ENCODE assay signal across 7 cellular contexts in genomic region chr3:128794788-128795649, GRCh38.
A peak's percentile ranks its signal among the peaks of the same experiment; 100 is the strongest.
DNase-seq lines count a peak whose midpoint lies in the region; ATAC-seq, FAIRE-seq and TF ChIP-seq lines count a peak whose summit lies in the region.

No MANE protein-coding gene starts in this region.

- peaks cover 34% of the 10 kb centered on the region for H3K79me2 ChIP-seq in GM12878 (ENCODE audit: control insufficient read depth, insufficient read depth, low read length)

- H3K9me3 ChIP-seq in GM12878 (replicated peaks; ENCODE audit: control insufficient read depth, insufficient read depth, low read length), result no peaks in the 10 kb centered on the region

- no peaks in the 10 kb centered on the region for H3K27me3 ChIP-seq in GM12878 (replicated peaks in 1 of 2; ENCODE audit: control insufficient read depth in 2 of 2, insufficient read depth in 2 of 2, low read length in 1 of 2)

- 50% methylated on average over 7 of the region's 7 CpGs for WGBS in GM12878 (ENCODE audit: insufficient coverage, insufficient replicate concordance, low lambda C conversion rate, missing lambda C conversion rate)

- RAD21 ChIA-PET in GM12878 (lab: Charles Lee; ENCODE audit: unreplicated experiment), result interaction anchor here (0.6 to 9.4 kb wide), 12 partner anchors 9 to 178 kb away, joined by 3 to 112 read pairs (median 6); partner anchors contain the start of genes RAB7A and RPN1

- ATAC-seq in HG02610 (IDR thresholded peaks at IDR 0.05; ENCODE audit: unreplicated experiment) (peak; percentile 67), GM12878 (peak; percentile 98)

- peak; percentile 80 for TF ChIP-seq RAD21 in GM12878 (IDR thresholded peaks at IDR 0.05; ENCODE audit: insufficient read depth, low read depth, low read length)

- H3K27ac ChIP-seq in GM12878 (ENCODE audit: control insufficient read depth, insufficient read depth), result no peak overlapping the region

- FAIRE-seq in GM12878 (lab: Jason Lieb, UNC), result peak; percentile 52

- no peak overlapping the region for H3K9ac ChIP-seq in GM12878 (ENCODE audit: control insufficient read depth, insufficient read depth, low read length)

- no peaks in the 10 kb centered on the region for H3K9me3 Mint-ChIP-seq in T-helper 2 cell treated with Interferon-gamma antibody and Interleukin-4, amounts not matched to agents 5 μg/mL and 100 μg/mL, for 36 hours

- no peak for TF ChIP-seq POLR2A in GM12878 (IDR thresholded peaks at IDR 0.05; ENCODE audit: low read depth, low read length)

- H3K27me3 Mint-ChIP-seq in T-helper 2 cell treated with Interferon-gamma antibody and Interleukin-4, amounts not matched to agents 5 μg/mL and 100 μg/mL, for 36 hours (ENCODE audit: low read depth), result no peaks in the 10 kb centered on the region

- H3K4me1 ChIP-seq in GM12878 (ENCODE audit: control insufficient read depth, insufficient read depth, low read length), result peaks cover 39% of the 10 kb centered on the region

- no peak overlapping the region for H2AFZ ChIP-seq in GM12878 (ENCODE audit: control insufficient read depth, low read depth, low read length)

- H3K36me3 ChIP-seq in GM12878 (ENCODE audit: control insufficient read depth in 2 of 2, insufficient read depth in 2 of 2, low read length in 1 of 2), result peaks cover 15 to 29% of the 10 kb centered on the region in 2 experiments

- no peak for TF ChIP-seq EP300 in GM12878 (IDR thresholded peaks at IDR 0.05; ENCODE audit: borderline replicate concordance in 1 of 2, control insufficient read depth in 1 of 2, low read depth in 2 of 2, low read length in 2 of 2)

- DNase-seq in NCI-H146 treated with DMSO at 0.1 percent for 48 hours (lab: John Stamatoyannopoulos, UW; ENCODE audit: unreplicated experiment) (peak; percentile 64), GM12878 (ENCODE audit: low read depth, low spot score) (no peak), iPS-NIHi11 (ENCODE audit: low spot score) (peak; percentile 87)
- DNase-seq in T-helper 2 cell treated with Interferon-gamma antibody and Interleukin-4, amounts not matched to agents 5 μg/mL and 100 μg/mL, for 36 hours (ENCODE audit: low spot score), result peak; percentile 56
- peak; percentile 43 for DNase-seq in stimulated activated CD4-positive, alpha-beta T cell treated with anti-CD3 and anti-CD28 coated beads, Interleukin-12 subunit alpha, Interleukin-12 subunit beta, amount 100 ng/mL, for 4 hours

- CTCF ChIA-PET in GM12878 (lab: Yijun Ruan, JAX), result interaction anchor here (0.6 to 8.1 kb wide), 40 partner anchors 8 to 662 kb away, joined by 3 to 244 read pairs (median 4); partner anchors contain the start of gene RAB7A

- H3K4me1 Mint-ChIP-seq in T-helper 2 cell treated with Interferon-gamma antibody and Interleukin-4, amounts not matched to agents 5 μg/mL and 100 μg/mL, for 36 hours (ENCODE audit: low read depth), result peaks cover 58% of the 10 kb centered on the region

- peak overlapping the region; percentile 50 for H3K27ac Mint-ChIP-seq in T-helper 2 cell treated with Interferon-gamma antibody and Interleukin-4, amounts not matched to agents 5 μg/mL and 100 μg/mL, for 36 hours

- no peaks in the 10 kb centered on the region; the same call in 1 of the 2 replicates for H4K20me1 ChIP-seq in GM12878 (ENCODE audit: control insufficient read depth, insufficient read depth)

- no peak overlapping the region for H3K4me2 ChIP-seq in GM12878 (ENCODE audit: control insufficient read depth, insufficient read depth)

- H3K4me3 ChIP-seq in GM12878, result no peak overlapping the region

- TF ChIP-seq CTCF in GM12873 (IDR thresholded peaks at IDR 0.05; ENCODE audit: insufficient read depth, low read depth, low read length, missing control alignments) (peak; percentile 84), GM12878 (IDR thresholded peaks at IDR 0.05 in 2 of 3, conservative IDR thresholded peaks at IDR 0.05 in 1 of 3; ENCODE audit: control insufficient read depth in 2 of 3, extremely low read depth in 1 of 3, insufficient read depth in 1 of 3, low read depth in 3 of 3, low read length in 3 of 3) (peak; percentile 76 to 79 (median 79))

- POLR2A ChIA-PET in GM12878 (lab: Charles Lee), result interaction anchor here (0.5 to 1.7 kb wide), 3 partner anchors 70 to 689 kb away, joined by 3 to 7 read pairs (median 3); no protein-coding TSS in a partner anchor

- H3K36me3 Mint-ChIP-seq in T-helper 2 cell treated with Interferon-gamma antibody and Interleukin-4, amounts not matched to agents 5 μg/mL and 100 μg/mL, for 36 hours (ENCODE audit: low read depth), result peaks cover 44% of the 10 kb centered on the region

- in situ Hi-C loops in GM12878 (cut with MboI), result loop anchor here (5.0 kb wide), 1 partner anchor 113 kb away; no protein-coding TSS in a partner anchor

- SMC1A ChIA-PET in GM12878 (lab: Charles Lee; ENCODE audit: uncharacterized antibody, unreplicated experiment), result interaction anchor here (0.8 to 6.6 kb wide), 13 partner anchors 9 to 177 kb away, joined by 3 to 101 read pairs (median 5); partner anchors contain the start of genes ACAD9 and RAB7A

- BruUV-seq in GM12878 (replicated peaks; lab: Mats Ljungman, UMichigan), result no TSS peak

- intact Hi-C loops in GM12878 (cut with micrococcal nuclease; ENCODE audit: unreplicated experiment), result loop anchor here (1.0 kb wide), 2 partner anchors 115 to 178 kb away; no protein-coding TSS in a partner anchor

- peak overlapping the region; percentile 35 for H3K4me3 Mint-ChIP-seq in T-helper 2 cell treated with Interferon-gamma antibody and Interleukin-4, amounts not matched to agents 5 μg/mL and 100 μg/mL, for 36 hours

TF ChIP-seq in GM12878, 131 proteins besides CTCF, POLR2A, EP300 and RAD21 (continues in another document):
- TF ChIP-seq IRF3 (IDR thresholded peaks at IDR 0.05), result no peak
- TF ChIP-seq ZNF687 (IDR thresholded peaks at IDR 0.05), result no peak
- TF ChIP-seq RAD51 (IDR thresholded peaks at IDR 0.05), result no peak
- no peak for TF ChIP-seq YBX1 (IDR thresholded peaks at IDR 0.05)
- TF ChIP-seq NRF1 (conservative IDR thresholded peaks at IDR 0.05; ENCODE audit: low read depth, low read length), result no peak
- TF ChIP-seq NKRF (conservative IDR thresholded peaks at IDR 0.05), result no peak
- TF ChIP-seq SIN3A (IDR thresholded peaks at IDR 0.05; ENCODE audit: low read depth, low read length), result no peak
- TF ChIP-seq YY1 (IDR thresholded peaks at IDR 0.05; ENCODE audit: low read depth, low read length), result peak; percentile 39; the same call in 1 of the 2 replicates
- 0 out of 2 replicates have a peak, but pooled peaks have one; percentile 68 for TF ChIP-seq WRNIP1 (IDR thresholded peaks at IDR 0.05; ENCODE audit: borderline replicate concordance, low read depth, low read length)
- TF ChIP-seq STAT3 (IDR thresholded peaks at IDR 0.05; ENCODE audit: low read depth, low read length), result no peak; the same call in 1 of the 2 replicates
- TF ChIP-seq SMARCA5 (IDR thresholded peaks at IDR 0.05), result peak; percentile 70; the same call in 1 of the 2 replicates
- TF ChIP-seq CREM (IDR thresholded peaks at IDR 0.05; ENCODE audit: low read depth), result 0 out of 2 replicates have a peak, but pooled peaks have one; percentile 23
